Comparison of ENCODE assay signal across 1 cellular context in the genomic region with DNA sequence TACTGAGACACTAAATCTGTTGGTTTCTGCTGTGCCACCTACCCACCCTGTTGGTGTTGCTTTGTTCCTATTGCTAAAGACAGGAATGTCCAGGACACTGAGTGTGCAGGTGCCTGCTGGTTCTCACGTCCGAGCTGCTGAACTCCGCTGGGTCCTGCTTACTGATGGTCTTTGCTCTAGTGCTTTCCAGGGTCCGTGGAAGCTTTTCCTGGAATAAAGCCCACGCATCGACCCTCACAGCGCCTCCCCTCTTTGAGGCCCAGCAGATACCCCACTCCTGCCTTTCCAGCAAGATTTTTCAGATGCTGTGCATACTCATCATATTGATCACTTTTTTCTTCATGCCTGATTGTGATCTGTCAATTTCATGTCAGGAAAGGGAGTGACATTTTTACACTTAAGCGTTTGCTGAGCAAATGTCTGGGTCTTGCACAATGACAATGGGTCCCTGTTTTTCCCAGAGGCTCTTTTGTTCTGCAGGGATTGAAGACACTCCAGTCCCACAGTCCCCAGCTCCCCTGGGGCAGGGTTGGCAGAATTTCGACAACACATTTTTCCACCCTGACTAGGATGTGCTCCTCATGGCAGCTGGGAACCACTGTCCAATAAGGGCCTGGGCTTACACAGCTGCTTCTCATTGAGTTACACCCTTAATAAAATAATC.
TF ChIP-seq lines count a peak whose summit lies in the region.

No MANE protein-coding gene starts in this region.

TF ChIP-seq in HepG2, 621 proteins besides CTCF, POLR2A, EP300 and RAD21 (continues in another document):
- TF ChIP-seq MTA3 (CRISPR knock-in tag; IDR thresholded peaks at IDR 0.05) (no peak), ZKSCAN8 (CRISPR knock-in tag; IDR thresholded peaks at IDR 0.05; ENCODE audit: borderline replicate concordance) (no peak), HOXA9 (CRISPR knock-in tag; IDR thresholded peaks at IDR 0.05; ENCODE audit: borderline replicate concordance) (no peak), FOXA3 (CRISPR knock-in tag; IDR thresholded peaks at IDR 0.05) (0 out of 2 replicates have a peak, but pooled peaks have one; percentile 29), ZNF331 (CRISPR knock-in tag; IDR thresholded peaks at IDR 0.05) (0 out of 2 replicates have a peak, but pooled peaks have one; percentile 27), ZC3H4 (CRISPR knock-in tag; IDR thresholded peaks at IDR 0.05; ENCODE audit: borderline replicate concordance) (no peak), SOX6 (IDR thresholded peaks at IDR 0.05) (no peak), SOX6 (CRISPR knock-in tag; IDR thresholded peaks at IDR 0.05) (peak; percentile 86), CEBPG (CRISPR knock-in tag; IDR thresholded peaks at IDR 0.05) (peak; percentile 90), NFE2L1 (CRISPR knock-in tag; IDR thresholded peaks at IDR 0.05; ENCODE audit: borderline replicate concordance) (no peak), ZNF891 (CRISPR knock-in tag; IDR thresholded peaks at IDR 0.05) (no peak), CHCHD3 (CRISPR knock-in tag; IDR thresholded peaks at IDR 0.05) (no peak), MED8 (CRISPR knock-in tag; IDR thresholded peaks at IDR 0.05; ENCODE audit: insufficient replicate concordance) (no peak), RFX3 (CRISPR knock-in tag; IDR thresholded peaks at IDR 0.05) (no peak), ISX (CRISPR knock-in tag; conservative IDR thresholded peaks at IDR 0.05) (no peak), ETV5 (CRISPR knock-in tag; IDR thresholded peaks at IDR 0.05; ENCODE audit: borderline replicate concordance) (peak; percentile 34; the same call in 1 of the 2 replicates), NRL (CRISPR knock-in tag; IDR thresholded peaks at IDR 0.05; ENCODE audit: borderline replicate concordance) (no peak), ZNF674 (CRISPR knock-in tag; IDR thresholded peaks at IDR 0.05; ENCODE audit: low read depth) (no peak), ZNF160 (CRISPR knock-in tag; IDR thresholded peaks at IDR 0.05) (no peak; the same call in 1 of the 2 replicates), ARNTL (CRISPR knock-in tag; IDR thresholded peaks at IDR 0.05) (no peak), HOXD1 (CRISPR knock-in tag; IDR thresholded peaks at IDR 0.05) (peak; percentile 74; the same call in 1 of the 2 replicates), AHR (CRISPR knock-in tag; IDR thresholded peaks at IDR 0.05) (no peak), LRRFIP1 (CRISPR knock-in tag; conservative IDR thresholded peaks at IDR 0.05) (no peak), ZNF660 (CRISPR knock-in tag; IDR thresholded peaks at IDR 0.05; ENCODE audit: borderline replicate concordance, low read depth) (no peak), ZNF530 (CRISPR knock-in tag; IDR thresholded peaks at IDR 0.05; ENCODE audit: low read depth) (no peak), BHLHE40 (IDR thresholded peaks at IDR 0.05; ENCODE audit: low read length) (0 out of 2 replicates have a peak, but pooled peaks have one; percentile 23), ZFP90 (CRISPR knock-in tag; IDR thresholded peaks at IDR 0.05; ENCODE audit: borderline replicate concordance) (peak; percentile 79; the same call in 1 of the 2 replicates), TBX3 (IDR thresholded peaks at IDR 0.05; ENCODE audit: borderline replicate concordance) (no peak), ZNF205 (CRISPR knock-in tag; IDR thresholded peaks at IDR 0.05) (no peak), SMARCC2 (IDR thresholded peaks at IDR 0.05) (no peak), ATF1 (CRISPR knock-in tag; IDR thresholded peaks at IDR 0.05) (no peak), MAX (IDR thresholded peaks at IDR 0.05) (peak; percentile 23; the same call in 1 of the 2 replicates), TOPORS (CRISPR knock-in tag; IDR thresholded peaks at IDR 0.05) (no peak), MAZ (IDR thresholded peaks at IDR 0.05; ENCODE audit: borderline replicate concordance, low read depth, low read length) (no peak), MAZ (CRISPR knock-in tag; IDR thresholded peaks at IDR 0.05; ENCODE audit: low read depth) (no peak), ZNF709 (CRISPR knock-in tag; IDR thresholded peaks at IDR 0.05) (no peak), ZNF17 (CRISPR knock-in tag; IDR thresholded peaks at IDR 0.05) (no peak), TAF1 (CRISPR knock-in tag; IDR thresholded peaks at IDR 0.05) (no peak), PTBP1 (IDR thresholded peaks at IDR 0.05; ENCODE audit: low read depth, low read length, poor library complexity, severe bottlenecking) (no peak), ZSCAN22 (CRISPR knock-in tag; IDR thresholded peaks at IDR 0.05) (no peak), ZNF850 (CRISPR knock-in tag; conservative IDR thresholded peaks at IDR 0.05) (no peak), ZNF33A (CRISPR knock-in tag; IDR thresholded peaks at IDR 0.05; ENCODE audit: borderline replicate concordance) (no peak), ZNF710 (CRISPR knock-in tag; IDR thresholded peaks at IDR 0.05; ENCODE audit: borderline replicate concordance) (no peak)
- TF ChIP-seq, protein P1, sequence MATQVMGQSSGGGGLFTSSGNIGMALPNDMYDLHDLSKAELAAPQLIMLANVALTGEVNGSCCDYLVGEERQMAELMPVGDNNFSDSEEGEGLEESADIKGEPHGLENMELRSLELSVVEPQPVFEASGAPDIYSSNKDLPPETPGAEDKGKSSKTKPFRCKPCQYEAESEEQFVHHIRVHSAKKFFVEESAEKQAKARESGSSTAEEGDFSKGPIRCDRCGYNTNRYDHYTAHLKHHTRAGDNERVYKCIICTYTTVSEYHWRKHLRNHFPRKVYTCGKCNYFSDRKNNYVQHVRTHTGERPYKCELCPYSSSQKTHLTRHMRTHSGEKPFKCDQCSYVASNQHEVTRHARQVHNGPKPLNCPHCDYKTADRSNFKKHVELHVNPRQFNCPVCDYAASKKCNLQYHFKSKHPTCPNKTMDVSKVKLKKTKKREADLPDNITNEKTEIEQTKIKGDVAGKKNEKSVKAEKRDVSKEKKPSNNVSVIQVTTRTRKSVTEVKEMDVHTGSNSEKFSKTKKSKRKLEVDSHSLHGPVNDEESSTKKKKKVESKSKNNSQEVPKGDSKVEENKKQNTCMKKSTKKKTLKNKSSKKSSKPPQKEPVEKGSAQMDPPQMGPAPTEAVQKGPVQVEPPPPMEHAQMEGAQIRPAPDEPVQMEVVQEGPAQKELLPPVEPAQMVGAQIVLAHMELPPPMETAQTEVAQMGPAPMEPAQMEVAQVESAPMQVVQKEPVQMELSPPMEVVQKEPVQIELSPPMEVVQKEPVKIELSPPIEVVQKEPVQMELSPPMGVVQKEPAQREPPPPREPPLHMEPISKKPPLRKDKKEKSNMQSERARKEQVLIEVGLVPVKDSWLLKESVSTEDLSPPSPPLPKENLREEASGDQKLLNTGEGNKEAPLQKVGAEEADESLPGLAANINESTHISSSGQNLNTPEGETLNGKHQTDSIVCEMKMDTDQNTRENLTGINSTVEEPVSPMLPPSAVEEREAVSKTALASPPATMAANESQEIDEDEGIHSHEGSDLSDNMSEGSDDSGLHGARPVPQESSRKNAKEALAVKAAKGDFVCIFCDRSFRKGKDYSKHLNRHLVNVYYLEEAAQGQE (IDR thresholded peaks at IDR 0.05; ENCODE audit: borderline replicate concordance in 1 of 2, low read depth in 1 of 2, low read length in 2 of 2) = no peak
- TF ChIP-seq, protein P2, sequence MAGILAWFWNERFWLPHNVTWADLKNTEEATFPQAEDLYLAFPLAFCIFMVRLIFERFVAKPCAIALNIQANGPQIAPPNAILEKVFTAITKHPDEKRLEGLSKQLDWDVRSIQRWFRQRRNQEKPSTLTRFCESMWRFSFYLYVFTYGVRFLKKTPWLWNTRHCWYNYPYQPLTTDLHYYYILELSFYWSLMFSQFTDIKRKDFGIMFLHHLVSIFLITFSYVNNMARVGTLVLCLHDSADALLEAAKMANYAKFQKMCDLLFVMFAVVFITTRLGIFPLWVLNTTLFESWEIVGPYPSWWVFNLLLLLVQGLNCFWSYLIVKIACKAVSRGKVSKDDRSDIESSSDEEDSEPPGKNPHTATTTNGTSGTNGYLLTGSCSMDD (CRISPR knock-in tag; IDR thresholded peaks at IDR 0.05) = no peak
- TF ChIP-seq, protein P3, sequence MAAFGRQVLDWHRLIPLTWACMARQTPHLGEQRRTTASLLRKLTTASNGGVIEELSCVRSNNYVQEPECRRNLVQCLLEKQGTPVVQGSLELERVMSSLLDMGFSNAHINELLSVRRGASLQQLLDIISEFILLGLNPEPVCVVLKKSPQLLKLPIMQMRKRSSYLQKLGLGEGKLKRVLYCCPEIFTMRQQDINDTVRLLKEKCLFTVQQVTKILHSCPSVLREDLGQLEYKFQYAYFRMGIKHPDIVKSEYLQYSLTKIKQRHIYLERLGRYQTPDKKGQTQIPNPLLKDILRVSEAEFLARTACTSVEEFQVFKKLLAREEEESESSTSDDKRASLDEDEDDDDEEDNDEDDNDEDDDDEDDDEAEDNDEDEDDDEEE (CRISPR knock-in tag; IDR thresholded peaks at IDR 0.05) = 0 out of 2 replicates have a peak, but pooled peaks have one; percentile 37
- TF ChIP-seq, protein P4, sequence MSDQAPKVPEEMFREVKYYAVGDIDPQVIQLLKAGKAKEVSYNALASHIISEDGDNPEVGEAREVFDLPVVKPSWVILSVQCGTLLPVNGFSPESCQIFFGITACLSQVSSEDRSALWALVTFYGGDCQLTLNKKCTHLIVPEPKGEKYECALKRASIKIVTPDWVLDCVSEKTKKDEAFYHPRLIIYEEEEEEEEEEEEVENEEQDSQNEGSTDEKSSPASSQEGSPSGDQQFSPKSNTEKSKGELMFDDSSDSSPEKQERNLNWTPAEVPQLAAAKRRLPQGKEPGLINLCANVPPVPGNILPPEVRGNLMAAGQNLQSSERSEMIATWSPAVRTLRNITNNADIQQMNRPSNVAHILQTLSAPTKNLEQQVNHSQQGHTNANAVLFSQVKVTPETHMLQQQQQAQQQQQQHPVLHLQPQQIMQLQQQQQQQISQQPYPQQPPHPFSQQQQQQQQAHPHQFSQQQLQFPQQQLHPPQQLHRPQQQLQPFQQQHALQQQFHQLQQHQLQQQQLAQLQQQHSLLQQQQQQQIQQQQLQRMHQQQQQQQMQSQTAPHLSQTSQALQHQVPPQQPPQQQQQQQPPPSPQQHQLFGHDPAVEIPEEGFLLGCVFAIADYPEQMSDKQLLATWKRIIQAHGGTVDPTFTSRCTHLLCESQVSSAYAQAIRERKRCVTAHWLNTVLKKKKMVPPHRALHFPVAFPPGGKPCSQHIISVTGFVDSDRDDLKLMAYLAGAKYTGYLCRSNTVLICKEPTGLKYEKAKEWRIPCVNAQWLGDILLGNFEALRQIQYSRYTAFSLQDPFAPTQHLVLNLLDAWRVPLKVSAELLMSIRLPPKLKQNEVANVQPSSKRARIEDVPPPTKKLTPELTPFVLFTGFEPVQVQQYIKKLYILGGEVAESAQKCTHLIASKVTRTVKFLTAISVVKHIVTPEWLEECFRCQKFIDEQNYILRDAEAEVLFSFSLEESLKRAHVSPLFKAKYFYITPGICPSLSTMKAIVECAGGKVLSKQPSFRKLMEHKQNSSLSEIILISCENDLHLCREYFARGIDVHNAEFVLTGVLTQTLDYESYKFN (CRISPR knock-in tag; conservative IDR thresholded peaks at IDR 0.05) = peak; percentile 69
- TF ChIP-seq, protein P5, sequence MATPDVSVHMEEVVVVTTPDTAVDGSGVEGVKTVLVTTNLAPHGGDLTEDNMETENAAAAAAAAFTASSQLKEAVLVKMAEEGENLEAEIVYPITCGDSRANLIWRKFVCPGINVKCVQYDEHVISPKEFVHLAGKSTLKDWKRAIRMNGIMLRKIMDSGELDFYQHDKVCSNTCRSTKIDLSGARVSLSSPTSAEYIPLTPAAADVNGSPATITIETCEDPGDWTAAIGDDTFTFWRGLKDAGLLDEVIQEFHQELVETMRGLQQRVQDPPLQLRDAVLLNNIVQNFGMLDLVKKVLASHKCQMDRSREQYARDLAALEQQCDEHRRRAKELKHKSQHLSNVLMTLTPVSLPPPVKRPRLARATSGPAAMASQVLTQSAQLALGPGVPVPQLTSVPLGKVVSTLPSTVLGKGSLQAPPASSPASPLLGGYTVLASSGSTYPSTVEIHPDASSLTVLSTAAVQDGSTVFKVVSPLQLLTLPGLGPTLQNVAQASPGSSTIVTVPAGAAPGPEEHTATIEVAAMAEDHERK (CRISPR knock-in tag; IDR thresholded peaks at IDR 0.05; ENCODE audit: low read depth) = no peak
- TF ChIP-seq, protein P6, sequence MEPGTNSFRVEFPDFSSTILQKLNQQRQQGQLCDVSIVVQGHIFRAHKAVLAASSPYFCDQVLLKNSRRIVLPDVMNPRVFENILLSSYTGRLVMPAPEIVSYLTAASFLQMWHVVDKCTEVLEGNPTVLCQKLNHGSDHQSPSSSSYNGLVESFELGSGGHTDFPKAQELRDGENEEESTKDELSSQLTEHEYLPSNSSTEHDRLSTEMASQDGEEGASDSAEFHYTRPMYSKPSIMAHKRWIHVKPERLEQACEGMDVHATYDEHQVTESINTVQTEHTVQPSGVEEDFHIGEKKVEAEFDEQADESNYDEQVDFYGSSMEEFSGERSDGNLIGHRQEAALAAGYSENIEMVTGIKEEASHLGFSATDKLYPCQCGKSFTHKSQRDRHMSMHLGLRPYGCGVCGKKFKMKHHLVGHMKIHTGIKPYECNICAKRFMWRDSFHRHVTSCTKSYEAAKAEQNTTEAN (CRISPR knock-in tag; conservative IDR thresholded peaks at IDR 0.05) = 0 out of 2 replicates have a peak, but pooled peaks have one; percentile 49
